8 cellular contexts compared by ENCODE assay signal in the genomic region with DNA sequence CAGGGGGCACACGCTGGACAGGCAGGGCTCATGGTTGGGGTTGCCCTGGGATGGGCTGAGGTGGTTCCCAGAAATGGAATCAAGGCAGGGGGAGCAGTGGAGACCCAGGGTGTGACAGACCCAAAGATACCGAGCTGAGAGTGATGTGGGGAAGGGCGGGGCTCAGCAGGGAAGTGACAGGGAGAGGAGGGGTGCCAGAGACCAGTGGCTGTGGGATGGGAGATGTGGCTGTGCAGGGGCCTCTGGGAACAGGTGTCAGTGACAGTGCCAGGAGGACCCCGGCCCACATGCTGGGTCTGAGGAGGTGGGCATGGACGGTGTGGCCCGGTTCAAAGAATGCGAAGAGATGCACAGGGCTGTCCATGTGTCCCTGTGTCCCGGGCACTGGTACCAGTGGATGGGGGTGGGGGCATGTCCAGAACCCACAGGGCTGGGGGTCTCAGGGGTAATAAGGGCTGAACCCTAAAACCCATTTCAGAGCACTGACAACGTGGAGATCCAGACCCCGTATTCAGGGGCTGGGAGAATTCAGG. TPM values are rescaled to one million over a fixed set of nuclear protein-coding genes. Genes with fewer than 3 reads are reported as not detected.
DNase-seq lines count a peak whose midpoint lies in the region; ATAC-seq and TF ChIP-seq lines count a peak whose summit lies in the region.

No MANE protein-coding gene starts in this region.

- peaks cover 45% of the 10 kb centered on the region for H3K4me1 Mint-ChIP-seq in activated B cell treated with CpG ODN at 0.5 μM for 24 hours

- DNase-seq in HAP-1 (ENCODE audit: low spot score in 2 of 2) (no peak), activated B cell treated with CpG ODN at 0.5 μM for 24 hours (no peak), left cardiac atrium (peak; percentile 56), NCI-H2029 treated with DMSO at 0.1 percent for 48 hours (lab: John Stamatoyannopoulos, UW) (no peak), A172 (ENCODE audit: low spot score) (no peak)

- H3K4me3 ChIP-seq in HAP-1 = peak overlapping the region; percentile 49
- H3K4me3 ChIP-seq in skeletal muscle tissue (ENCODE audit: low read length in 3 of 3) = peak overlapping the region; percentile 71 to 75 (median 73)

- no peak overlapping the region for H3K27ac Mint-ChIP-seq in activated B cell treated with CpG ODN at 0.5 μM for 24 hours

- CTCF ChIA-PET in activated B cell treated with CpG ODN at 0.5 μM for 24 hours (lab: Charles Lee) = no interaction called here

- in situ Hi-C loops in HAP-1 (cut with MboI; ENCODE audit: low sequenced_read_pairs) = no loop called here

- ATAC-seq in activated B cell treated with CpG ODN at 0.5 μM for 24 hours (ENCODE audit: low read depth) (no peak), left cardiac atrium (peak; percentile 23 to 48), GM21515 (IDR thresholded peaks at IDR 0.05; ENCODE audit: unreplicated experiment) (no peak), HG02840 (IDR thresholded peaks at IDR 0.05; ENCODE audit: low FRiP score, unreplicated experiment) (no peak)

- H3K27me3 Mint-ChIP-seq in activated B cell treated with CpG ODN at 0.5 μM for 24 hours = no peaks in the 10 kb centered on the region

- H3K9ac ChIP-seq in skeletal muscle tissue (ENCODE audit: low read depth in 1 of 3, low read length in 3 of 3) = peak overlapping the region; percentile 65 to 84 (median 71)

- POLR2A ChIA-PET in activated B cell treated with CpG ODN at 0.5 μM for 24 hours (lab: Charles Lee) = interaction anchor here (1.1 kb wide), 1 partner anchor 388 kb away, joined by 3 read pairs; no protein-coding TSS in a partner anchor

- H3K4me1 ChIP-seq in HAP-1 (peaks cover 15% of the 10 kb centered on the region), skeletal muscle tissue (ENCODE audit: control insufficient read depth in 3 of 3, insufficient read depth in 3 of 3, low read length in 3 of 3) (peaks cover 22 to 42% (median 28%) of the 10 kb centered on the region in 3 donors)

- intact Hi-C loops in activated B cell treated with CpG ODN at 0.5 μM for 24 hours (cut with micrococcal nuclease) (loop anchor here (2.0 kb wide), 2 partner anchors 67 to 211 kb away; no protein-coding TSS in a partner anchor), left cardiac atrium (cut with DNase I) (no loop called here)

- H3K9me3 ChIP-seq in HAP-1 (no peaks in the 10 kb centered on the region), skeletal muscle tissue (ENCODE audit: control insufficient read depth in 3 of 3, low read length in 3 of 3) (no peaks in the 10 kb centered on the region)

- H3K27me3 ChIP-seq in HAP-1 (ENCODE audit: low read depth) (no peaks in the 10 kb centered on the region), skeletal muscle tissue (ENCODE audit: control insufficient read depth in 3 of 3, insufficient read depth in 3 of 3, low read length in 3 of 3) (no peaks in the 10 kb centered on the region)

- H3K36me3 ChIP-seq in HAP-1 (replicated peaks) (no peaks in the 10 kb centered on the region), skeletal muscle tissue (ENCODE audit: control insufficient read depth in 3 of 3, insufficient read depth in 3 of 3, low read length in 3 of 3) (no peaks in the 10 kb centered on the region)

- TF ChIP-seq CTCF in activated B cell treated with CpG ODN at 0.5 μM for 24 hours (IDR thresholded peaks at IDR 0.05) = no peak

- no peak overlapping the region for H3K27ac ChIP-seq in skeletal muscle tissue (ENCODE audit: low read depth, low read length)

- peak overlapping the region; percentile 75 for H3K4me3 Mint-ChIP-seq in activated B cell treated with CpG ODN at 0.5 μM for 24 hours

- H3K9me3 Mint-ChIP-seq in activated B cell treated with CpG ODN at 0.5 μM for 24 hours = no peaks in the 10 kb centered on the region

- H3K36me3 Mint-ChIP-seq in activated B cell treated with CpG ODN at 0.5 μM for 24 hours (ENCODE audit: low read depth) = no peaks in the 10 kb centered on the region

RNA-seq across cellular contexts. Expression of gene CABLES2, which starts 1.0 kb away (rescaled TPM):
- total RNA-seq in activated B cell treated with CpG ODN at 0.5 μM for 24 hours (6.6 and 7.0 TPM in 2 replicates), left cardiac atrium (10 to 100 TPM; 20.6 to 25.3 TPM), skeletal muscle tissue (1.0 TPM)
- 10.4 and 12.9 TPM in 2 replicates for total RNA-seq in A172 (2014; rRNA removed; shearing (Covaris generic))

RNA-seq across cellular contexts. Expression of gene RPS21, which starts 19.1 kb away (rescaled TPM):
- total RNA-seq in activated B cell treated with CpG ODN at 0.5 μM for 24 hours = 2,912 and 3,555 TPM in 2 replicates
- 100 to 1,000 TPM; 733 to 750 TPM for total RNA-seq in left cardiac atrium
- total RNA-seq in skeletal muscle tissue = 1,418 TPM
- total RNA-seq in A172 (2014; rRNA removed; shearing (Covaris generic)) = 2,286 and 2,536 TPM in 2 replicates

RNA-seq across cellular contexts. Expression of gene RBBP8NL, which starts 21.3 kb away (rescaled TPM):
- total RNA-seq in activated B cell treated with CpG ODN at 0.5 μM for 24 hours (not detected in 2 replicates), left cardiac atrium (not detected), skeletal muscle tissue (not detected)
- not detected in 2 replicates for total RNA-seq in A172 (2014; rRNA removed; shearing (Covaris generic))

RNA-seq across cellular contexts. Expression of gene LAMA5, which starts 38.9 kb away (rescaled TPM):
- total RNA-seq in activated B cell treated with CpG ODN at 0.5 μM for 24 hours (19.8 and 24.8 TPM in 2 replicates), left cardiac atrium (100 to 1,000 TPM in 1 of 2 donors, 10 to 100 TPM in 1; 70.4 to 113 TPM), skeletal muscle tissue (14.1 TPM)
- 63.8 and 81.2 TPM in 2 replicates for total RNA-seq in A172 (2014; rRNA removed; shearing (Covaris generic))

Comparison
In these comparisons a context has a peak if more than half of its experiments do, and no peak if none do; other contexts are left out.
1. ATAC-seq: peak in left cardiac atrium (2 of 2); none in activated B cell treated with CpG ODN at 0.5 μM for 24 hours (single experiment), GM21515 (single experiment) and HG02840 (single experiment).